Comparison of ENCODE assay signal across 9 cellular contexts in genomic region chr10:123926401-123927264, GRCh38.
DNase-seq lines count a peak whose midpoint lies in the region; ATAC-seq lines count a peak whose summit lies in the region.
"Had no signal": no experiment of that assay in that cellular context is flagged by ENCODE, and none has a peak within 500 bp of the region (broad histone marks: within the 10 kb centered on the region; RNA-seq: fewer than 3 reads in every experiment).

No MANE protein-coding gene starts in this region.

- peak; percentile 71 for ATAC-seq in HG03064 (IDR thresholded peaks at IDR 0.05; ENCODE audit: low read depth, unreplicated experiment)
- no peak for ATAC-seq in HG02981 (IDR thresholded peaks at IDR 0.05; ENCODE audit: unreplicated experiment)

- H3K27ac ChIP-seq in effector memory CD4-positive, alpha-beta T cell (ENCODE audit: insufficient read depth, low read length, poor library complexity, severe bottlenecking), result no peak overlapping the region

- H3K4me1 ChIP-seq in effector memory CD4-positive, alpha-beta T cell (ENCODE audit: control insufficient read depth, insufficient read depth, low read length, poor library complexity, severe bottlenecking), result no peaks in the 10 kb centered on the region

- DNase-seq in ACHN, result peak; percentile 4
- peak; percentile 41 for DNase-seq in GM04503 (ENCODE audit: low read depth)
- peak; percentile 20 for DNase-seq in dedifferentiated amniotic fluid mesenchymal stem cell (ENCODE audit: extremely low spot score)
- DNase-seq in effector memory CD4-positive, alpha-beta T cell, result no peak
- no peak for DNase-seq in HCEC 1CT
- no peak for DNase-seq in DMS153 (lab: John Stamatoyannopoulos, UW)
- DNase-seq: activated CD4-positive, alpha-beta T cell treated with anti-CD3 and anti-CD28 coated beads, Interleukin-2, amount 50 U/mL, for 4 hours had no signal

- H3K36me3 ChIP-seq in effector memory CD4-positive, alpha-beta T cell (ENCODE audit: control insufficient read depth, insufficient read depth, low read length), result no peaks in the 10 kb centered on the region

- peaks cover 3% of the 10 kb centered on the region for H3K27me3 ChIP-seq in effector memory CD4-positive, alpha-beta T cell (replicated peaks; ENCODE audit: control insufficient read depth, insufficient read depth, low read length, poor library complexity, severe bottlenecking)

- in situ Hi-C loops in ACHN (cut with HindIII; ENCODE audit: low pct_ligation_motif_present, low pct_unique_long_range_greater_than_20kb, low sequenced_read_pairs), result no loop called here

- no peaks in the 10 kb centered on the region for H3K9me3 ChIP-seq in effector memory CD4-positive, alpha-beta T cell (ENCODE audit: control insufficient read depth, low read length)

- no peak overlapping the region for H3K4me3 ChIP-seq in effector memory CD4-positive, alpha-beta T cell (ENCODE audit: insufficient read depth, low read depth, low read length, poor library complexity, severe bottlenecking)

Comparison
In these comparisons a context has a peak if more than half of its experiments do, and no peak if none do; other contexts are left out.
1. DNase-seq: peak in ACHN (single experiment), GM04503 (single experiment) and dedifferentiated amniotic fluid mesenchymal stem cell (single experiment); none in effector memory CD4-positive, alpha-beta T cell (0 of 3), HCEC 1CT (single experiment) and DMS153 (single experiment).